Comparison of ENCODE assay signal across 32 cellular contexts in genomic region chr1:108785264-108785663, GRCh38.
"Had no signal": no experiment of that assay in that cellular context is flagged by ENCODE, and none has a peak within 500 bp of the region (broad histone marks: within the 10 kb centered on the region; RNA-seq: fewer than 3 reads in every experiment).

No MANE protein-coding gene starts in this region.

- H3K4me2 ChIP-seq: SK-N-SH had no signal

- H3K4me3 ChIP-seq: adrenal gland, Peyer's patch, SJSA1 had no signal

- H3K27ac ChIP-seq: adrenal gland, Peyer's patch, SJSA1 had no signal

- H3K9ac ChIP-seq: SK-N-SH had no signal

- H3K4me1 ChIP-seq: adrenal gland, Peyer's patch, SJSA1 had no signal

- H3K9me3 ChIP-seq: SK-N-SH had no signal

- H3K27me3 ChIP-seq: adrenal gland, Peyer's patch, SJSA1 had no signal

- H3K9me2 ChIP-seq: SK-N-SH had no signal

- ATAC-seq: activated CD4-positive, alpha-beta T cell treated with anti-CD3 and anti-CD28 coated beads for 36 hours; activated CD4-positive, CD25-positive, alpha-beta regulatory T cell treated with anti-CD3 and anti-CD28 coated beads, Interleukin-2, amount 50 U/mL, for 24 hours; activated naive CD4-positive, alpha-beta T cell treated with anti-CD3 and anti-CD28 coated beads, Interleukin-2, amount 50 U/mL, for 72 hours; activated T-cell treated with anti-CD3 and anti-CD28 coated beads, Interleukin-2, amount 50 U/mL, for 4 hours; PC-3 had no signal

- FAIRE-seq: astrocyte, bronchial epithelial cell, TTC549 had no signal

- DNase-seq: activated CD4-positive, alpha-beta memory T cell treated with anti-CD3 and anti-CD28 coated beads for 36 hours; activated CD4-positive, alpha-beta T cell treated with anti-CD3 and anti-CD28 coated beads for 36 hours; activated CD4-positive, alpha-beta T cell treated with anti-CD3 and anti-CD28 coated beads, Interleukin-2, amount 50 U/mL, for 1 hour; activated CD8-positive, alpha-beta memory T cell treated with anti-CD3 and anti-CD28 coated beads, Interleukin-2, amount 50 U/mL, for 4 hours; activated gamma-delta T cell treated with Interleukin-2 at 50 U/mL for 16 hours; activated naive CD4-positive, alpha-beta T cell treated with anti-CD3 and anti-CD28 coated beads for 36 hours; activated T-cell treated with anti-CD3 and anti-CD28 coated beads for 4 hours; activated T-cell treated with anti-CD3 and anti-CD28 coated beads, Interleukin-2, amount 50 U/mL, for 4 hours; adrenal gland; central memory CD4-positive, alpha-beta T cell; NCI-H1092 treated with DMSO at 0.1 percent for 48 hours; NCI-H1417; NCI-H146; NCI-H187; NCI-H2029 treated with DMSO at 0.1 percent for 48 hours; NCI-H2107; NCI-H2171; NCI-H510A; NCI-H526; NCI-H748 treated with DMSO at 0.1 percent for 48 hours; NK-92 treated with Interleukin-12 subunit alpha and Interleukin-12 subunit beta, amount 100 ng/mL, for 24 hours; PC-3; Peyer's patch; RPMI8226; SHP77 treated with DMSO at 0.1 percent for 48 hours; SK-N-SH had no signal
